Comparison of ENCODE assay signal across 10 cellular contexts in the genomic region with DNA sequence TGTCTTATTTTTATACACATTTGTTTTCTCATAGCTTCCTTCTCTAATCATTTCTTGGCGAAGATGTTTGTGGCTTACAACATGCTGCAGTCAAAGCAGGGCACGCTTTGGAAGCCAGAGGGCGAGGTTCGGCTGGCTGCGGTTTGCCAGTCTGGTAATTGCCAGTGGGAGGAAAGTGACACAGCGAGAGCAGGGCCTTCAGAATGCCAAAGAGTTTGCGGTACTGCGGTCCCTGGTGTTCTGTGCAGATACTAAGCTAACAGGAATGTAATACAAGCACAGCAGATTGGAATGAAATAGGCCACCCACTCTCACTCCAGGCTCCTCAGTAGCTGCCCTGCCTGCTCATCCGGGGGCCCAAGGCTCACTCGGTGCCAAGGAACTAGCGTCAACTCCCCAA. TPM values are rescaled to one million over a fixed set of nuclear protein-coding genes. Genes with fewer than 3 reads are reported as not detected.
DNase-seq lines count a peak whose midpoint lies in the region; ATAC-seq and TF ChIP-seq lines count a peak whose summit lies in the region.
"Had no signal": no experiment of that assay in that cellular context is flagged by ENCODE, and none has a peak within 500 bp of the region (broad histone marks: within the 10 kb centered on the region; RNA-seq: fewer than 3 reads in every experiment).

No MANE protein-coding gene starts in this region.

- TF ChIP-seq POLR2A in body of pancreas (IDR thresholded peaks at IDR 0.05), result no peak

- 75 to 80% methylated on average over 11 of the region's 11 CpGs for WGBS in body of pancreas, 2 donors

- ATAC-seq in body of pancreas (peak; percentile 48), HG03342 (IDR thresholded peaks at IDR 0.05; ENCODE audit: unreplicated experiment) (no peak)

- no peaks in the 10 kb centered on the region for H3K27me3 ChIP-seq in body of pancreas
- H3K27me3 ChIP-seq in tibial artery, result no peaks in the 10 kb centered on the region

- DNase-seq in NCI-H1436 (lab: John Stamatoyannopoulos, UW) (peak; percentile 4), NCI-H1436 treated with DMSO at 0.1 percent for 48 hours (lab: John Stamatoyannopoulos, UW) (no peak), body of pancreas (peak; percentile 19 to 39 (median 30)), kidney tubule cell (ENCODE audit: low spot score) (peak; percentile 90), tibial artery (peak; percentile 48 to 76), DMS114 treated with DMSO at 0.1 percent for 48 hours (lab: John Stamatoyannopoulos, UW; ENCODE audit: unreplicated experiment) (no peak)
- DNase-seq in activated CD8-positive, alpha-beta memory T cell treated with anti-CD3 and anti-CD28 coated beads, Interleukin-2, amount 50 U/mL, for 4 hours, result no peak
- DNase-seq: glutamatergic neuron had no signal

- intact Hi-C loops in body of pancreas (cut with DNase I), result no loop called here
- intact Hi-C loops in tibial artery (cut with DNase I; ENCODE audit: low total_unique reads), result no loop called here

- no peak overlapping the region for H3K4me3 ChIP-seq in body of pancreas
- no peak overlapping the region for H3K4me3 ChIP-seq in tibial artery
- H3K4me3 ChIP-seq: A549 had no signal

- H3K4me1 ChIP-seq in body of pancreas (no peaks in the 10 kb centered on the region), tibial artery (peaks cover 0 to 7% (median 2%) of the 10 kb centered on the region in 4 donors)
- H3K4me1 ChIP-seq: A549 had no signal

- H3K36me3 ChIP-seq in body of pancreas (replicated peaks in 1 of 2; ENCODE audit: insufficient read depth in 1 of 2, low read depth in 2 of 2), result no peaks in the 10 kb centered on the region
- H3K36me3 ChIP-seq in tibial artery, result no peaks in the 10 kb centered on the region

- H3K27ac ChIP-seq in body of pancreas (no peak overlapping the region), tibial artery (peak overlapping the region in 1 of 2 donors; percentile 37)
- H3K27ac ChIP-seq: A549 had no signal

- H3K9me3 ChIP-seq in body of pancreas, result no peaks in the 10 kb centered on the region
- no peaks in the 10 kb centered on the region for H3K9me3 ChIP-seq in tibial artery
- H3K9me3 ChIP-seq: A549 had no signal

- TF ChIP-seq CTCF in body of pancreas (IDR thresholded peaks at IDR 0.05) (peak in 3 of 7 experiments; percentile 22 to 27 (median 22)), tibial artery (IDR thresholded peaks at IDR 0.05) (peak in 1 of 2 experiments; percentile 15)

RNA-seq across cellular contexts. Expression of a gene that starts 58.7 kb away (rescaled TPM):
- total RNA-seq in body of pancreas, result under 1 TPM in 1 of 2 donors, not detected in 1; 0.26 TPM

Comparison
In these comparisons a context has a peak if more than half of its experiments do, and no peak if none do; other contexts are left out.
1. DNase-seq: peak in NCI-H1436 (single experiment), body of pancreas (4 of 4), kidney tubule cell (single experiment) and tibial artery (2 of 2); none in NCI-H1436 treated with DMSO at 0.1 percent for 48 hours (single experiment), DMS114 treated with DMSO at 0.1 percent for 48 hours (single experiment) and activated CD8-positive, alpha-beta memory T cell treated with anti-CD3 and anti-CD28 coated beads, Interleukin-2, amount 50 U/mL, for 4 hours (single experiment).